In the genomic region with DNA sequence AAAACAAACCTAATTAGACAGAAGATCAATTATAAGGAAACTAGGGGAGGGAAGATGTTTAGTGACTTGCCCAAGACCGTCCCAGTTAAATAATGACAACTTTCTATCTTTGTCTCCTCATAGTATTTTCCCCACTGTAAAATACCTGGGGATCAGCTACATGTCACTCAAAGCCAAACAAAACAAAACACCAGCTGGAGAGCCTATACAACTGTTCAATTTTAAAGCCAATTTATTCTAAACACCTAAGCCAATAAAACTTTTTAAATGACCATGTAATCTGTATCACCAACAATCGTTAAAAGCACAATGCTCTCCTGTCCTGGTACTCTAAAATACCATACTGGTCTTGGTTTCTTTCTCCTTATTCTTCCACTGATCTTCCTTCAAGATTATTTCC, we compare ENCODE assay signal across 25 cellular contexts.
"Had no signal": no experiment of that assay in that cellular context is flagged by ENCODE, and none has a peak within 500 bp of the region (broad histone marks: within the 10 kb centered on the region; RNA-seq: fewer than 3 reads in every experiment).

No MANE protein-coding gene starts in this region.

- H3K9me3 ChIP-seq: gastrocnemius medialis, left lung, right lobe of liver, stomach, thyroid gland had no signal

- H3K27ac ChIP-seq: epithelial cell of prostate, gastrocnemius medialis, left lung, neural progenitor cell, parathyroid adenoma, right lobe of liver, stomach, thyroid gland had no signal

- DNase-seq: effector CD8-positive, alpha-beta T cell; endodermal cell; foreskin fibroblast; gastrocnemius medialis; head of caudate nucleus; kidney; left lung; mesenchymal stem cell; midbrain; naive thymus-derived CD8-positive, alpha-beta T cell; right lobe of liver; small intestine; stimulated activated CD4-positive, alpha-beta T cell treated with anti-CD3 and anti-CD28 coated beads, Interleukin-12 subunit alpha, Interleukin-12 subunit beta, amount 100 ng/mL, for 4 hours; stimulated activated CD4-positive, alpha-beta T cell treated with anti-CD3 and anti-CD28 coated beads, Interleukin-1b, Interleukin-23, amount 100 ng/mL, for 48 hours; stimulated activated CD4-positive, alpha-beta T cell treated with anti-CD3 and anti-CD28 coated beads, Interleukin-4, amount 100 ng/mL, for 1 hour; stimulated activated CD8-positive, alpha-beta memory T cell treated with anti-CD3 and anti-CD28 coated beads, Interleukin-4, amount 100 ng/mL, for 48 hours; stimulated activated naive CD4-positive, alpha-beta T cell; stomach; thyroid gland; trophoblast cell had no signal

- H3K4me3 ChIP-seq: gastrocnemius medialis, left lung, neural progenitor cell, right lobe of liver, stomach, thyroid gland had no signal

- H3K4me1 ChIP-seq: gastrocnemius medialis, left lung, neural progenitor cell, thyroid gland had no signal

- H3K4me2 ChIP-seq: neural progenitor cell had no signal

- ATAC-seq: esophagus mucosa; gastrocnemius medialis; left lung; naive thymus-derived CD8-positive, alpha-beta T cell; right lobe of liver had no signal

- H2AFZ ChIP-seq: neural progenitor cell, parathyroid adenoma had no signal

- H3K36me3 ChIP-seq: gastrocnemius medialis, left lung, neural progenitor cell, right lobe of liver, thyroid gland had no signal

- H3K27me3 ChIP-seq: gastrocnemius medialis, left lung, neural progenitor cell, right lobe of liver, stomach, thyroid gland had no signal

- FAIRE-seq: colon, small intestine had no signal

- H3K9ac ChIP-seq: neural progenitor cell, parathyroid adenoma had no signal
